Comparison of ENCODE assay signal across 1 cellular context in the genomic region with DNA sequence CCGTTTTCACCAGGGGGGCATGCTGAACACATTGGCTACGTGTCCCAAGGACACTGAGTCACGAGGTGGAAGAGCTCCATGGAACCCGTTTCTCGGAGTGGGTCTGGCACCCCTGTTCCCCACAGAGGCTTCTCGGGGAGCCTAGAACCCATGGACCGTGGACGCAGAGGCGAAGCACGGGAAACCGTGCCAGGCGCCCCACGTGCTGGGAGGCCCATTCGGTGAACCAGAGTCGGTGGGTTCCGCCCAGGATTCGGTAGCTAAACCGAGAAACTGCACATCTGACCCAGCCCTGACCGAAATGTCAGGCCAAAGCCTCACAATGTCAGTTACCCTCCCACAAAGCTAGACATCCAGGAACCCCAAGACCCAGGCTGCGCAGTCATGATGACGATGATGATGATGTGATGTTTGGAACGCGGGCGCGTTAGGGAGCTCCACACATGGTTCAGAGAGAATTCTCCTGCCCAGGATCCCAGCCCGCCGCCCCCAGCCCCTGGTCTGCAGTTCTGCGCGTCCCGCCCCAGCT.
TF ChIP-seq lines count a peak whose summit lies in the region.

No MANE protein-coding gene starts in this region.

TF ChIP-seq in K562, 482 proteins besides CTCF, POLR2A, EP300 and RAD21 (continued from another document and continues in another):
- TF ChIP-seq, protein P1, sequence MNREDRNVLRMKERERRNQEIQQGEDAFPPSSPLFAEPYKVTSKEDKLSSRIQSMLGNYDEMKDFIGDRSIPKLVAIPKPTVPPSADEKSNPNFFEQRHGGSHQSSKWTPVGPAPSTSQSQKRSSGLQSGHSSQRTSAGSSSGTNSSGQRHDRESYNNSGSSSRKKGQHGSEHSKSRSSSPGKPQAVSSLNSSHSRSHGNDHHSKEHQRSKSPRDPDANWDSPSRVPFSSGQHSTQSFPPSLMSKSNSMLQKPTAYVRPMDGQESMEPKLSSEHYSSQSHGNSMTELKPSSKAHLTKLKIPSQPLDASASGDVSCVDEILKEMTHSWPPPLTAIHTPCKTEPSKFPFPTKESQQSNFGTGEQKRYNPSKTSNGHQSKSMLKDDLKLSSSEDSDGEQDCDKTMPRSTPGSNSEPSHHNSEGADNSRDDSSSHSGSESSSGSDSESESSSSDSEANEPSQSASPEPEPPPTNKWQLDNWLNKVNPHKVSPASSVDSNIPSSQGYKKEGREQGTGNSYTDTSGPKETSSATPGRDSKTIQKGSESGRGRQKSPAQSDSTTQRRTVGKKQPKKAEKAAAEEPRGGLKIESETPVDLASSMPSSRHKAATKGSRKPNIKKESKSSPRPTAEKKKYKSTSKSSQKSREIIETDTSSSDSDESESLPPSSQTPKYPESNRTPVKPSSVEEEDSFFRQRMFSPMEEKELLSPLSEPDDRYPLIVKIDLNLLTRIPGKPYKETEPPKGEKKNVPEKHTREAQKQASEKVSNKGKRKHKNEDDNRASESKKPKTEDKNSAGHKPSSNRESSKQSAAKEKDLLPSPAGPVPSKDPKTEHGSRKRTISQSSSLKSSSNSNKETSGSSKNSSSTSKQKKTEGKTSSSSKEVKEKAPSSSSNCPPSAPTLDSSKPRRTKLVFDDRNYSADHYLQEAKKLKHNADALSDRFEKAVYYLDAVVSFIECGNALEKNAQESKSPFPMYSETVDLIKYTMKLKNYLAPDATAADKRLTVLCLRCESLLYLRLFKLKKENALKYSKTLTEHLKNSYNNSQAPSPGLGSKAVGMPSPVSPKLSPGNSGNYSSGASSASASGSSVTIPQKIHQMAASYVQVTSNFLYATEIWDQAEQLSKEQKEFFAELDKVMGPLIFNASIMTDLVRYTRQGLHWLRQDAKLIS (CRISPR knock-in tag; IDR thresholded peaks at IDR 0.05): no peak
- TF ChIP-seq, protein P2, sequence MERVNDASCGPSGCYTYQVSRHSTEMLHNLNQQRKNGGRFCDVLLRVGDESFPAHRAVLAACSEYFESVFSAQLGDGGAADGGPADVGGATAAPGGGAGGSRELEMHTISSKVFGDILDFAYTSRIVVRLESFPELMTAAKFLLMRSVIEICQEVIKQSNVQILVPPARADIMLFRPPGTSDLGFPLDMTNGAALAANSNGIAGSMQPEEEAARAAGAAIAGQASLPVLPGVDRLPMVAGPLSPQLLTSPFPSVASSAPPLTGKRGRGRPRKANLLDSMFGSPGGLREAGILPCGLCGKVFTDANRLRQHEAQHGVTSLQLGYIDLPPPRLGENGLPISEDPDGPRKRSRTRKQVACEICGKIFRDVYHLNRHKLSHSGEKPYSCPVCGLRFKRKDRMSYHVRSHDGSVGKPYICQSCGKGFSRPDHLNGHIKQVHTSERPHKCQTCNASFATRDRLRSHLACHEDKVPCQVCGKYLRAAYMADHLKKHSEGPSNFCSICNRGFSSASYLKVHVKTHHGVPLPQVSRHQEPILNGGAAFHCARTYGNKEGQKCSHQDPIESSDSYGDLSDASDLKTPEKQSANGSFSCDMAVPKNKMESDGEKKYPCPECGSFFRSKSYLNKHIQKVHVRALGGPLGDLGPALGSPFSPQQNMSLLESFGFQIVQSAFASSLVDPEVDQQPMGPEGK (CRISPR knock-in tag; IDR thresholded peaks at IDR 0.05; ENCODE audit: borderline replicate concordance): no peak
- TF ChIP-seq ZNF212 (CRISPR knock-in tag; IDR thresholded peaks at IDR 0.05) (no peak), XRCC4 (IDR thresholded peaks at IDR 0.05; ENCODE audit: extremely low read depth, insufficient read depth, insufficient read length) (no peak), MAFG (tag; conservative IDR thresholded peaks at IDR 0.05) (peak; percentile 54), ZNF764 (CRISPR knock-in tag; IDR thresholded peaks at IDR 0.05; ENCODE audit: low read depth) (no peak), CBX8 (IDR thresholded peaks at IDR 0.05; ENCODE audit: borderline replicate concordance, extremely low read depth, low read depth, low read length, poor library complexity, severe bottlenecking) (no peak), HNRNPUL1 (IDR thresholded peaks at IDR 0.05; ENCODE audit: low read length) (no peak), STAT5B (CRISPR knock-in tag; IDR thresholded peaks at IDR 0.05) (no peak), ATF7 (IDR thresholded peaks at IDR 0.05) (no peak; the same call in 1 of the 2 replicates), RBM14 (IDR thresholded peaks at IDR 0.05; ENCODE audit: borderline replicate concordance, insufficient read depth, low read depth, low read length) (no peak), ZNF445 (CRISPR knock-in tag; IDR thresholded peaks at IDR 0.05; ENCODE audit: low read depth) (no peak), HDGF (IDR thresholded peaks at IDR 0.05) (no peak), CEBPG (CRISPR knock-in tag; IDR thresholded peaks at IDR 0.05) (no peak), CEBPG (tag; conservative IDR thresholded peaks at IDR 0.05 in 1 of 2, IDR thresholded peaks at IDR 0.05 in 1 of 2) (no peak), MTA1 (IDR thresholded peaks at IDR 0.05; ENCODE audit: borderline replicate concordance) (no peak), MCM2 (IDR thresholded peaks at IDR 0.05; ENCODE audit: low read depth) (no peak)
- TF ChIP-seq, protein P3, sequence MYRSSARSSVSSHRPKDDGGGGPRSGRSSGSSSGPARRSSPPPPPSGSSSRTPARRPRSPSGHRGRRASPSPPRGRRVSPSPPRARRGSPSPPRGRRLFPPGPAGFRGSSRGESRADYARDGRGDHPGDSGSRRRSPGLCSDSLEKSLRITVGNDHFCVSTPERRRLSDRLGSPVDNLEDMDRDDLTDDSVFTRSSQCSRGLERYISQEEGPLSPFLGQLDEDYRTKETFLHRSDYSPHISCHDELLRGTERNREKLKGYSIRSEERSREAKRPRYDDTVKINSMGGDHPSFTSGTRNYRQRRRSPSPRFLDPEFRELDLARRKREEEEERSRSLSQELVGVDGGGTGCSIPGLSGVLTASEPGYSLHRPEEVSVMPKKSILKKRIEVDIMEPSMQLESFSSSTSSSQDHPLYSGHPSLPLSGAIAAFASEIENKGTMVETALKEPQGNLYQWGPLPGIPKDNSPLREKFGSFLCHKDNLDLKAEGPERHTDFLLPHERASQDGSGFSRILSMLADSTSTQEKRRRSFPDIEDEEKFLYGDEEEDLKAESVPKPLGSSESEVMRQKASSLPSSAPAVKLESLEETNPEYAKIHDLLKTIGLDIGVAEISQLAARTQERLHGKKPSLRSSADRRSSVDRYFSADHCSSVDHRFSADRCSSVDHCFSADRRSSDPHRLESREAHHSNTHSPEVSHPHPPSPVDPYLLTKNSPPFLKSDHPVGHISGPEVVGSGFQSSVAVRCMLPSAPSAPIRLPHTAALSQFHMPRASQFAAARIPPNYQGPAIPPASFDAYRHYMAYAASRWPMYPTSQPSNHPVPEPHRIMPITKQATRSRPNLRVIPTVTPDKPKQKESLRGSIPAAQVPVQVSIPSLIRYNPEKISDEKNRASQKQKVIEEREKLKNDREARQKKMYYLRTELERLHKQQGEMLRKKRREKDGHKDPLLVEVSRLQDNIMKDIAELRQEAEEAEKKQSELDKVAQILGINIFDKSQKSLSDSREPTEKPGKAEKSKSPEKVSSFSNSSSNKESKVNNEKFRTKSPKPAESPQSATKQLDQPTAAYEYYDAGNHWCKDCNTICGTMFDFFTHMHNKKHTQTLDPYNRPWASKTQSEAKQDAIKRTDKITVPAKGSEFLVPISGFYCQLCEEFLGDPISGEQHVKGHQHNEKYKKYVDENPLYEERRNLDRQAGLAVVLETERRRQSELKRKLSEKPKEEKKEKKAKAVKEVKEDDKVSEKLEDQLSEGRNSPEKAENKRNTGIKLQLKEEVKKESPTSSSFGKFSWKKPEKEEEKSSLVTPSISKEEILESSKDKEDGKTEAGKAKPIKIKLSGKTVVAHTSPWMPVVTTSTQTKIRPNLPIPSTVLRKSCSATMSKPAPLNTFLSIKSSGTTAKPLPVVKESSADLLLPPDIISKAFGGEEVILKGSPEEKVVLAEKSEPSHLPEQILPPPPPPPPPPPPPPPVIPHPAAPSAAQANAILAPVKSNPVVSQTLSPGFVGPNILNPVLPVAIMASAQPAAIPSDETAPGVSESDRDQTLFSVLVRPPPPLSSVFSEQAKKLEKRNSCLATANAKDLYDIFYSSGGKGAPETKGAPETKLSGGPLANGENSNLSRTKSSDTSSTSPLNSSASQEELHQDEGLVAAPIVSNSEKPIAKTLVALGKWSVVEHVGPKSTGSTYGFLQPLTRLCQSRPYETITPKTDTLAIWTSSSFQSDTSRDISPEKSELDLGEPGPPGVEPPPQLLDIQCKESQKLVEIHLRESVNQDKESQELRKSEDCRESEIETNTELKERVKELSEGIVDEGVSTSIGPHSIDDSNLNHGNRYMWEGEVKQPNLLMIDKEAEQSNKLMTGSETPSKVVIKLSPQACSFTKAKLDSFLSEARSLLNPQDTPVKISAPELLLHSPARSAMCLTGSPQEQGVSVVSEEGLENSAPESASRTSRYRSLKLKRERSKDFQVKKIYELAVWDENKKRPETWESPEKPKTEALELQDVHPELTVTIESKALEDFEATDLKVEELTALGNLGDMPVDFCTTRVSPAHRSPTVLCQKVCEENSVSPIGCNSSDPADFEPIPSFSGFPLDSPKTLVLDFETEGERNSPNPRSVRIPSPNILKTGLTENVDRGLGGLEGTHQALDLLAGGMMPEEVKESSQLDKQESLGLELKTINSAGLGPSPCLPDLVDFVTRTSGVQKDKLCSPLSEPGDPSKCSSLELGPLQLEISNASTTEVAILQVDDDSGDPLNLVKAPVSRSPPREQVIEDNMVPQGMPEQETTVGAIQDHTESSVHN (IDR thresholded peaks at IDR 0.05; ENCODE audit: borderline replicate concordance in 1 of 2, low read depth in 1 of 2): no peak
- TF ChIP-seq, protein P4, sequence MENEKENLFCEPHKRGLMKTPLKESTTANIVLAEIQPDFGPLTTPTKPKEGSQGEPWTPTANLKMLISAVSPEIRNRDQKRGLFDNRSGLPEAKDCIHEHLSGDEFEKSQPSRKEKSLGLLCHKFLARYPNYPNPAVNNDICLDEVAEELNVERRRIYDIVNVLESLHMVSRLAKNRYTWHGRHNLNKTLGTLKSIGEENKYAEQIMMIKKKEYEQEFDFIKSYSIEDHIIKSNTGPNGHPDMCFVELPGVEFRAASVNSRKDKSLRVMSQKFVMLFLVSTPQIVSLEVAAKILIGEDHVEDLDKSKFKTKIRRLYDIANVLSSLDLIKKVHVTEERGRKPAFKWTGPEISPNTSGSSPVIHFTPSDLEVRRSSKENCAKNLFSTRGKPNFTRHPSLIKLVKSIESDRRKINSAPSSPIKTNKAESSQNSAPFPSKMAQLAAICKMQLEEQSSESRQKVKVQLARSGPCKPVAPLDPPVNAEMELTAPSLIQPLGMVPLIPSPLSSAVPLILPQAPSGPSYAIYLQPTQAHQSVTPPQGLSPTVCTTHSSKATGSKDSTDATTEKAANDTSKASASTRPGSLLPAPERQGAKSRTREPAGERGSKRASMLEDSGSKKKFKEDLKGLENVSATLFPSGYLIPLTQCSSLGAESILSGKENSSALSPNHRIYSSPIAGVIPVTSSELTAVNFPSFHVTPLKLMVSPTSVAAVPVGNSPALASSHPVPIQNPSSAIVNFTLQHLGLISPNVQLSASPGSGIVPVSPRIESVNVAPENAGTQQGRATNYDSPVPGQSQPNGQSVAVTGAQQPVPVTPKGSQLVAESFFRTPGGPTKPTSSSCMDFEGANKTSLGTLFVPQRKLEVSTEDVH (IDR thresholded peaks at IDR 0.05; ENCODE audit: low read depth, partially characterized antibody): no peak
- TF ChIP-seq, protein P5, sequence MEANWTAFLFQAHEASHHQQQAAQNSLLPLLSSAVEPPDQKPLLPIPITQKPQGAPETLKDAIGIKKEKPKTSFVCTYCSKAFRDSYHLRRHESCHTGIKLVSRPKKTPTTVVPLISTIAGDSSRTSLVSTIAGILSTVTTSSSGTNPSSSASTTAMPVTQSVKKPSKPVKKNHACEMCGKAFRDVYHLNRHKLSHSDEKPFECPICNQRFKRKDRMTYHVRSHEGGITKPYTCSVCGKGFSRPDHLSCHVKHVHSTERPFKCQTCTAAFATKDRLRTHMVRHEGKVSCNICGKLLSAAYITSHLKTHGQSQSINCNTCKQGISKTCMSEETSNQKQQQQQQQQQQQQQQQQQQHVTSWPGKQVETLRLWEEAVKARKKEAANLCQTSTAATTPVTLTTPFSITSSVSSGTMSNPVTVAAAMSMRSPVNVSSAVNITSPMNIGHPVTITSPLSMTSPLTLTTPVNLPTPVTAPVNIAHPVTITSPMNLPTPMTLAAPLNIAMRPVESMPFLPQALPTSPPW (CRISPR knock-in tag; IDR thresholded peaks at IDR 0.05): no peak; the same call in 1 of the 2 replicates
- TF ChIP-seq, protein P6, sequence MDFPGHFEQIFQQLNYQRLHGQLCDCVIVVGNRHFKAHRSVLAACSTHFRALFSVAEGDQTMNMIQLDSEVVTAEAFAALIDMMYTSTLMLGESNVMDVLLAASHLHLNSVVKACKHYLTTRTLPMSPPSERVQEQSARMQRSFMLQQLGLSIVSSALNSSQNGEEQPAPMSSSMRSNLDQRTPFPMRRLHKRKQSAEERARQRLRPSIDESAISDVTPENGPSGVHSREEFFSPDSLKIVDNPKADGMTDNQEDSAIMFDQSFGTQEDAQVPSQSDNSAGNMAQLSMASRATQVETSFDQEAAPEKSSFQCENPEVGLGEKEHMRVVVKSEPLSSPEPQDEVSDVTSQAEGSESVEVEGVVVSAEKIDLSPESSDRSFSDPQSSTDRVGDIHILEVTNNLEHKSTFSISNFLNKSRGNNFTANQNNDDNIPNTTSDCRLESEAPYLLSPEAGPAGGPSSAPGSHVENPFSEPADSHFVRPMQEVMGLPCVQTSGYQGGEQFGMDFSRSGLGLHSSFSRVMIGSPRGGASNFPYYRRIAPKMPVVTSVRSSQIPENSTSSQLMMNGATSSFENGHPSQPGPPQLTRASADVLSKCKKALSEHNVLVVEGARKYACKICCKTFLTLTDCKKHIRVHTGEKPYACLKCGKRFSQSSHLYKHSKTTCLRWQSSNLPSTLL (IDR thresholded peaks at IDR 0.05): no peak
- TF ChIP-seq, protein P7, sequence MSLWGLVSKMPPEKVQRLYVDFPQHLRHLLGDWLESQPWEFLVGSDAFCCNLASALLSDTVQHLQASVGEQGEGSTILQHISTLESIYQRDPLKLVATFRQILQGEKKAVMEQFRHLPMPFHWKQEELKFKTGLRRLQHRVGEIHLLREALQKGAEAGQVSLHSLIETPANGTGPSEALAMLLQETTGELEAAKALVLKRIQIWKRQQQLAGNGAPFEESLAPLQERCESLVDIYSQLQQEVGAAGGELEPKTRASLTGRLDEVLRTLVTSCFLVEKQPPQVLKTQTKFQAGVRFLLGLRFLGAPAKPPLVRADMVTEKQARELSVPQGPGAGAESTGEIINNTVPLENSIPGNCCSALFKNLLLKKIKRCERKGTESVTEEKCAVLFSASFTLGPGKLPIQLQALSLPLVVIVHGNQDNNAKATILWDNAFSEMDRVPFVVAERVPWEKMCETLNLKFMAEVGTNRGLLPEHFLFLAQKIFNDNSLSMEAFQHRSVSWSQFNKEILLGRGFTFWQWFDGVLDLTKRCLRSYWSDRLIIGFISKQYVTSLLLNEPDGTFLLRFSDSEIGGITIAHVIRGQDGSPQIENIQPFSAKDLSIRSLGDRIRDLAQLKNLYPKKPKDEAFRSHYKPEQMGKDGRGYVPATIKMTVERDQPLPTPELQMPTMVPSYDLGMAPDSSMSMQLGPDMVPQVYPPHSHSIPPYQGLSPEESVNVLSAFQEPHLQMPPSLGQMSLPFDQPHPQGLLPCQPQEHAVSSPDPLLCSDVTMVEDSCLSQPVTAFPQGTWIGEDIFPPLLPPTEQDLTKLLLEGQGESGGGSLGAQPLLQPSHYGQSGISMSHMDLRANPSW (CRISPR knock-in tag; IDR thresholded peaks at IDR 0.05): no peak
- TF ChIP-seq, protein P8, sequence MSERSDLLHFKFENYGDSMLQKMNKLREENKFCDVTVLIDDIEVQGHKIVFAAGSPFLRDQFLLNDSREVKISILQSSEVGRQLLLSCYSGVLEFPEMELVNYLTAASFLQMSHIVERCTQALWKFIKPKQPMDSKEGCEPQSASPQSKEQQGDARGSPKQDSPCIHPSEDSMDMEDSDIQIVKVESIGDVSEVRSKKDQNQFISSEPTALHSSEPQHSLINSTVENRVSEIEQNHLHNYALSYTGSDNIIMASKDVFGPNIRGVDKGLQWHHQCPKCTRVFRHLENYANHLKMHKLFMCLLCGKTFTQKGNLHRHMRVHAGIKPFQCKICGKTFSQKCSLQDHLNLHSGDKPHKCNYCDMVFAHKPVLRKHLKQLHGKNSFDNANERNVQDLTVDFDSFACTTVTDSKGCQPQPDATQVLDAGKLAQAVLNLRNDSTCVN (CRISPR knock-in tag; IDR thresholded peaks at IDR 0.05): no peak
